19 cellular contexts compared by ENCODE assay signal in genomic region chr5:6905423-6905822, GRCh38.
DNase-seq lines count a peak whose midpoint lies in the region; ATAC-seq, FAIRE-seq and TF ChIP-seq lines count a peak whose summit lies in the region.
"Had no signal": no experiment of that assay in that cellular context is flagged by ENCODE, and none has a peak within 500 bp of the region (broad histone marks: within the 10 kb centered on the region; RNA-seq: fewer than 3 reads in every experiment).

No MANE protein-coding gene starts in this region.

- H2AFZ ChIP-seq in mesenchymal stem cell (ENCODE audit: low read depth, low read length) (no peak overlapping the region), trophoblast cell (ENCODE audit: insufficient read depth, low read length, poor library complexity) (no peak overlapping the region)

- peak overlapping the region; percentile 30 to 42; a peak in 1 of 6 replicates for H3K27ac ChIP-seq in A549
- H3K27ac ChIP-seq in heart left ventricle, result peak overlapping the region in 4 of 12 donors; percentile 19 to 27 (median 23)
- H3K27ac ChIP-seq in mesenchymal stem cell (ENCODE audit: low read length, poor library complexity, severe bottlenecking), result no peak overlapping the region
- no peak overlapping the region for H3K27ac ChIP-seq in trophoblast cell (ENCODE audit: low read depth, low read length)
- H3K27ac ChIP-seq: HL-60 had no signal

- no peak for ATAC-seq in A549
- ATAC-seq in heart left ventricle, result peak; percentile 31 to 81 (median 69)
- no peak for ATAC-seq in HG02610 (IDR thresholded peaks at IDR 0.05; ENCODE audit: unreplicated experiment)

- H2BK120ac ChIP-seq in mesenchymal stem cell (ENCODE audit: low read depth, low read length) (no peak overlapping the region), trophoblast cell (ENCODE audit: insufficient read depth, low read length, poor library complexity) (no peak overlapping the region)

- TF ChIP-seq POLR2A in A549 (IDR thresholded peaks at IDR 0.05; ENCODE audit: low read length) (no peak), heart left ventricle (IDR thresholded peaks at IDR 0.05) (no peak)

- H3K4ac ChIP-seq in mesenchymal stem cell (ENCODE audit: low read depth in 1 of 2, low read length in 2 of 2) (no peak overlapping the region), trophoblast cell (ENCODE audit: low read depth, low read length) (no peak overlapping the region)

- no peak for DNase-seq in A549 (ENCODE audit: low read depth in 1 of 2, low spot score in 1 of 2)
- DNase-seq in NCI-H82 treated with DMSO at 0.1 percent for 48 hours (lab: John Stamatoyannopoulos, UW; ENCODE audit: unreplicated experiment), result peak; percentile 13
- peak in 4 of 5 donors; percentile 28 to 55 (median 42) for DNase-seq in heart left ventricle
- no peak for DNase-seq in medulla oblongata (ENCODE audit: extremely low spot score)
- DNase-seq in mesenchymal stem cell, result no peak
- no peak for DNase-seq in trophoblast cell
- DNase-seq: Caco-2, DMS79 treated with DMSO at 0.1 percent for 48 hours, GDM1, NCI-H1092 treated with DMSO at 0.1 percent for 48 hours, NCI-H1694, NCI-H2107, NCI-H345, SHP77 treated with DMSO at 0.1 percent for 48 hours had no signal

- WGBS in A549 (ENCODE audit: missing lambda C conversion rate), result 25% methylated on average over 8 of the region's 8 CpGs
- WGBS in heart left ventricle, 4 donors, result 49 to 73% (median 71%) methylated on average over 8 of the region's 8 CpGs
- WGBS in mesenchymal stem cell, result 72% methylated on average over 8 of the region's 8 CpGs
- WGBS in trophoblast cell (ENCODE audit: extremely low coverage, insufficient coverage, insufficient read length), result no CpG with 5 or more reads among the region's 8 CpGs

- H3K9me3 ChIP-seq in A549 (no peaks in the 10 kb centered on the region), heart left ventricle (no peaks in the 10 kb centered on the region), mesenchymal stem cell (ENCODE audit: control insufficient read depth, low read length) (no peaks in the 10 kb centered on the region), trophoblast cell (ENCODE audit: insufficient read depth, low read depth, low read length) (peaks cover 5% of the 10 kb centered on the region)
- H3K9me3 ChIP-seq: Caco-2 had no signal

- no peak overlapping the region for H4K12ac ChIP-seq in trophoblast cell (ENCODE audit: low read depth, low read length)

- H3K4me1 ChIP-seq in A549 (peaks cover 8% of the 10 kb centered on the region; the same call in 1 of the 3 replicates), heart left ventricle (peaks cover 0 to 3% (median 0%) of the 10 kb centered on the region in 12 donors), mesenchymal stem cell (ENCODE audit: control insufficient read depth, insufficient read depth, low read depth, low read length) (no peaks in the 10 kb centered on the region), trophoblast cell (ENCODE audit: control insufficient read depth in 1 of 2, insufficient read depth in 2 of 2, low read length in 2 of 2) (no peaks in the 10 kb centered on the region)
- H3K4me1 ChIP-seq: Caco-2 had no signal

- H3K18ac ChIP-seq in mesenchymal stem cell (ENCODE audit: low read depth in 1 of 2, low read length in 2 of 2), result no peak overlapping the region
- no peak overlapping the region for H3K18ac ChIP-seq in trophoblast cell (ENCODE audit: low read length)

- peaks cover 0 to 9% (median 0%) of the 10 kb centered on the region in 9 donors for H3K27me3 ChIP-seq in heart left ventricle
- H3K27me3 ChIP-seq in mesenchymal stem cell (ENCODE audit: control insufficient read depth in 1 of 2, insufficient read depth in 1 of 2, low read length in 2 of 2), result no peaks in the 10 kb centered on the region
- H3K27me3 ChIP-seq in trophoblast cell (ENCODE audit: insufficient read depth, low read length), result no peaks in the 10 kb centered on the region

- no peak overlapping the region for H2BK5ac ChIP-seq in mesenchymal stem cell (ENCODE audit: low read depth, low read length, poor library complexity, severe bottlenecking)
- H2BK5ac ChIP-seq in trophoblast cell (ENCODE audit: low read depth, low read length, poor library complexity), result no peak overlapping the region

- intact Hi-C loops in heart left ventricle (cut with DNase I), result no loop called here

- H3K36me3 ChIP-seq in heart left ventricle, result no peaks in the 10 kb centered on the region
- H3K36me3 ChIP-seq in mesenchymal stem cell (ENCODE audit: control insufficient read depth in 1 of 2, insufficient read depth in 2 of 2, low read depth in 1 of 2, low read length in 2 of 2), result no peaks in the 10 kb centered on the region
- no peaks in the 10 kb centered on the region for H3K36me3 ChIP-seq in trophoblast cell (ENCODE audit: control insufficient read depth in 1 of 2, insufficient read depth in 2 of 2, low read length in 2 of 2)

- CTCF ChIA-PET in A549 (lab: Yijun Ruan, JAX), result interaction anchor here (1.1 kb wide), 1 partner anchor 10 kb away, joined by 3 read pairs; no protein-coding TSS in a partner anchor

- no peak for TF ChIP-seq EP300 in A549 (IDR thresholded peaks at IDR 0.05)

- H4K91ac ChIP-seq in mesenchymal stem cell (ENCODE audit: low read length), result no peak overlapping the region
- H4K91ac ChIP-seq in trophoblast cell (ENCODE audit: low read depth, low read length), result no peak overlapping the region

- H3K27me3 Mint-ChIP-seq in nephron (ENCODE audit: low read depth), result peaks cover 6% of the 10 kb centered on the region

- H2BK12ac ChIP-seq in mesenchymal stem cell (ENCODE audit: low read length in 2 of 2) (no peak overlapping the region), trophoblast cell (ENCODE audit: low read length) (no peak overlapping the region)

- H3K9ac ChIP-seq in mesenchymal stem cell (ENCODE audit: low read length) (no peak overlapping the region), trophoblast cell (ENCODE audit: low read length) (no peak overlapping the region)

- H3K4me2 ChIP-seq in A549, result peak overlapping the region; percentile 15; the same call in 1 of the 3 replicates
- no peak overlapping the region for H3K4me2 ChIP-seq in mesenchymal stem cell (ENCODE audit: low read length, poor library complexity, severe bottlenecking)
- no peak overlapping the region for H3K4me2 ChIP-seq in trophoblast cell (ENCODE audit: low read length)

- no peak overlapping the region for H4K8ac ChIP-seq in mesenchymal stem cell (ENCODE audit: low read length)
- no peak overlapping the region for H4K8ac ChIP-seq in trophoblast cell (ENCODE audit: low read depth, low read length)

- TF ChIP-seq CTCF in A549 (IDR thresholded peaks at IDR 0.05) (no peak), heart left ventricle (IDR thresholded peaks at IDR 0.05) (no peak), nephron (IDR thresholded peaks at IDR 0.05; ENCODE audit: unreplicated experiment in 3 of 3) (no peak)

- no peak overlapping the region for H3K4me3 Mint-ChIP-seq in nephron

- no peaks in the 10 kb centered on the region for H3K36me3 Mint-ChIP-seq in nephron (ENCODE audit: low read depth)

- H2AK5ac ChIP-seq in mesenchymal stem cell (ENCODE audit: low read length, severe bottlenecking) (no peak overlapping the region), trophoblast cell (ENCODE audit: low read length) (no peak overlapping the region)

- POLR2A ChIA-PET in A549 (lab: Yijun Ruan, JAX), result interaction anchor here (0.7 kb wide), 1 partner anchor 49 kb away, joined by 3 read pairs; no protein-coding TSS in a partner anchor

- peak overlapping the region in 2 of 3 experiments; percentile 7 to 73 for H3K27ac Mint-ChIP-seq in nephron

- no peak overlapping the region for H3K23ac ChIP-seq in mesenchymal stem cell (ENCODE audit: low read length in 2 of 2)
- no peak overlapping the region for H3K23ac ChIP-seq in trophoblast cell (ENCODE audit: low read length)

- H3K14ac ChIP-seq in mesenchymal stem cell (ENCODE audit: low read length in 2 of 2) (no peak overlapping the region), trophoblast cell (ENCODE audit: low read length) (no peak overlapping the region)

- H3K79me1 ChIP-seq in mesenchymal stem cell (replicated peaks; ENCODE audit: low read length, poor library complexity, severe bottlenecking) (no peaks in the 10 kb centered on the region), trophoblast cell (ENCODE audit: low read length) (no peaks in the 10 kb centered on the region)

- peaks cover 6% of the 10 kb centered on the region for H3K4me1 Mint-ChIP-seq in nephron

- FAIRE-seq in A549 (lab: Jason Lieb, UNC), result no peak
- FAIRE-seq: A204.1, GM12892 had no signal

- no peak overlapping the region for H2BK15ac ChIP-seq in mesenchymal stem cell (ENCODE audit: low read depth, poor library complexity, severe bottlenecking)

- H3K9me3 Mint-ChIP-seq in nephron, result no peaks in the 10 kb centered on the region

- H3K4me3 ChIP-seq in A549 (no peak overlapping the region), heart left ventricle (no peak overlapping the region), mesenchymal stem cell (ENCODE audit: insufficient read depth in 1 of 2, low read depth in 1 of 2, low read length in 2 of 2) (no peak overlapping the region), trophoblast cell (ENCODE audit: low read depth, low read length) (no peak overlapping the region)

- H3K79me2 ChIP-seq in trophoblast cell (ENCODE audit: control insufficient read depth, insufficient read depth, low read length, poor library complexity), result no peaks in the 10 kb centered on the region

- TF ChIP-seq RAD21 in A549 (conservative IDR thresholded peaks at IDR 0.05 in 1 of 2, IDR thresholded peaks at IDR 0.05 in 1 of 2), result no peak

TF ChIP-seq in A549, 52 proteins besides CTCF, POLR2A, EP300 and RAD21:
- TF ChIP-seq CBX8 (IDR thresholded peaks at IDR 0.05) (no peak), CHD4 (IDR thresholded peaks at IDR 0.05; ENCODE audit: borderline replicate concordance) (no peak), TFCP2L1 (CRISPR knock-in tag; IDR thresholded peaks at IDR 0.05) (no peak), KDM5A (IDR thresholded peaks at IDR 0.05) (no peak), ZFP36 (IDR thresholded peaks at IDR 0.05; ENCODE audit: borderline replicate concordance, partially characterized antibody) (no peak), CBX2 (IDR thresholded peaks at IDR 0.05; ENCODE audit: borderline replicate concordance, low read depth) (no peak)

Comparison
In these comparisons a context has a peak if more than half of its experiments do, and no peak if none do; other contexts are left out.
1. ATAC-seq: peak in heart left ventricle (4 of 4); none in A549 (0 of 2) and HG02610 (single experiment).
2. DNase-seq: peak in NCI-H82 treated with DMSO at 0.1 percent for 48 hours (single experiment) and heart left ventricle (4 of 5); none in A549 (0 of 2), medulla oblongata (single experiment), mesenchymal stem cell (single experiment) and trophoblast cell (0 of 2).
3. H3K27ac ChIP-seq: peak in A549 (2 of 2); none in mesenchymal stem cell (single experiment) and trophoblast cell (single experiment).